1 cellular context compared by ENCODE assay signal in genomic region chr21:31659286-31660133, GRCh38.
TF ChIP-seq lines count a peak whose summit lies in the region.

TSS of gene SOD1 (plus strand) at chr21:31659693. CDS start at chr21:31659770, 77 bp downstream.

TF ChIP-seq in GM23338, 12 proteins besides CTCF, POLR2A, EP300 and RAD21 (continued from another document):
- TF ChIP-seq ZNF462 (CRISPR knock-in tag; IDR thresholded peaks at IDR 0.05) (no peak), EZH2 (IDR thresholded peaks at IDR 0.05; ENCODE audit: low read depth, unreplicated experiment) (no peak)
